Comparison of ENCODE assay signal across 12 cellular contexts in genomic region chr15:99421172-99421656, GRCh38.
DNase-seq lines count a peak whose midpoint lies in the region; ATAC-seq and TF ChIP-seq lines count a peak whose summit lies in the region.
"Had no signal": no experiment of that assay in that cellular context is flagged by ENCODE, and none has a peak within 500 bp of the region (broad histone marks: within the 10 kb centered on the region; RNA-seq: fewer than 3 reads in every experiment).

No MANE protein-coding gene starts in this region.

- H3K36me3 ChIP-seq in mammary epithelial cell (ENCODE audit: insufficient read depth, low read length) = no peaks in the 10 kb centered on the region

- H3K9ac ChIP-seq in mammary epithelial cell (ENCODE audit: insufficient read depth, low read length) = no peak overlapping the region

- ATAC-seq in stimulated activated naive CD8-positive, alpha-beta T cell treated with anti-CD3 and anti-CD28 coated beads, Interleukin-15, amount 100 ng/mL, for 72 hours = no peak
- ATAC-seq in HG03521 (IDR thresholded peaks at IDR 0.05; ENCODE audit: unreplicated experiment) = no peak

- DNase-seq in MCF 10A (ENCODE audit: unreplicated experiment) = peak; percentile 22
- no peak for DNase-seq in mammary epithelial cell
- peak; percentile 53 for DNase-seq in activated T-cell treated with anti-CD3 and anti-CD28 coated beads, Interleukin-2, amount 50 U/mL, for 1 hour
- peak; percentile 49 for DNase-seq in iris pigment epithelial cell (ENCODE audit: low read depth)
- no peak for DNase-seq in stimulated activated naive CD8-positive, alpha-beta T cell treated with anti-CD3 and anti-CD28 coated beads, Interleukin-15, amount 100 ng/mL, for 72 hours
- DNase-seq in Ammon's horn (ENCODE audit: low spot score) = no peak
- no peak for DNase-seq in putamen (ENCODE audit: low spot score)
- DNase-seq: activated B cell treated with CpG ODN at 0.5 μM for 24 hours, Kasumi-1, NCI-H774, nephron progenitor cell had no signal

- no peaks in the 10 kb centered on the region for H3K79me2 ChIP-seq in mammary epithelial cell (ENCODE audit: insufficient read depth, low read length)

- H3K4me3 ChIP-seq in mammary epithelial cell (replicated peaks in 1 of 3; ENCODE audit: insufficient read depth in 1 of 3, low read depth in 2 of 3, low read length in 3 of 3) = no peak overlapping the region

- POLR2A ChIA-PET in MCF 10A (lab: Yijun Ruan, JAX) = interaction anchor here (0.5 kb wide), 1 partner anchor 12 kb away, joined by 3 read pairs; no protein-coding TSS in a partner anchor

- H4K20me1 ChIP-seq in mammary epithelial cell (ENCODE audit: insufficient read depth, low read length) = no peaks in the 10 kb centered on the region

- no TSS peak for BruUV-seq in MCF 10A (replicated peaks; lab: Mats Ljungman, UMichigan)
- no TSS peak for BruUV-seq in mammary epithelial cell (replicated peaks; lab: Mats Ljungman, UMichigan)

- dilution Hi-C loops in mammary epithelial cell (cut with HindIII; ENCODE audit: low sequenced_read_pairs) = no loop called here

- no peaks in the 10 kb centered on the region for H3K27me3 ChIP-seq in mammary epithelial cell (ENCODE audit: insufficient read depth, low read length)

- H3K27ac Mint-ChIP-seq in MCF 10A (ENCODE audit: low read depth, unreplicated experiment) = no peak overlapping the region
- peak overlapping the region in 1 of 2 donors; percentile 33 for H3K27ac Mint-ChIP-seq in stimulated activated naive CD8-positive, alpha-beta T cell treated with anti-CD3 and anti-CD28 coated beads, Interleukin-15, amount 100 ng/mL, for 72 hours
- H3K27ac Mint-ChIP-seq: activated B cell treated with CpG ODN at 0.5 μM for 24 hours, nephron progenitor cell had no signal

- no peaks in the 10 kb centered on the region for H3K36me3 Mint-ChIP-seq in MCF 10A (ENCODE audit: insufficient read depth, unreplicated experiment)

- WGBS in mammary epithelial cell (ENCODE audit: low coverage, missing lambda C conversion rate) = 93% methylated on average over 2 of the region's 6 CpGs

- no peak overlapping the region for H2AFZ ChIP-seq in mammary epithelial cell (ENCODE audit: low read depth, low read length)

- peaks cover 18% of the 10 kb centered on the region for H3K4me1 ChIP-seq in mammary epithelial cell (ENCODE audit: insufficient read depth, low read length)

- H3K27me3 Mint-ChIP-seq in MCF 10A (ENCODE audit: insufficient read depth, unreplicated experiment) = no peaks in the 10 kb centered on the region
- no peaks in the 10 kb centered on the region for H3K27me3 Mint-ChIP-seq in stimulated activated naive CD8-positive, alpha-beta T cell treated with anti-CD3 and anti-CD28 coated beads, Interleukin-15, amount 100 ng/mL, for 72 hours
- H3K27me3 Mint-ChIP-seq: activated B cell treated with CpG ODN at 0.5 μM for 24 hours had no signal

- in situ Hi-C loops in mammary epithelial cell (cut with MboI; ENCODE audit: low sequenced_read_pairs in 2 of 2) = loop anchor here in 1 of 2 donors (25.0 kb wide), 1 partner anchor 291 kb away; no protein-coding TSS in a partner anchor

- H3K9me3 Mint-ChIP-seq in MCF 10A (ENCODE audit: unreplicated experiment) = no peaks in the 10 kb centered on the region
- peaks cover 4 to 8% of the 10 kb centered on the region in 2 donors for H3K9me3 Mint-ChIP-seq in stimulated activated naive CD8-positive, alpha-beta T cell treated with anti-CD3 and anti-CD28 coated beads, Interleukin-15, amount 100 ng/mL, for 72 hours
- H3K9me3 Mint-ChIP-seq: activated B cell treated with CpG ODN at 0.5 μM for 24 hours had no signal

- no peak overlapping the region for H3K4me3 Mint-ChIP-seq in MCF 10A (ENCODE audit: unreplicated experiment)
- peak overlapping the region; percentile 2 to 61 for H3K4me3 Mint-ChIP-seq in stimulated activated naive CD8-positive, alpha-beta T cell treated with anti-CD3 and anti-CD28 coated beads, Interleukin-15, amount 100 ng/mL, for 72 hours
- H3K4me3 Mint-ChIP-seq: activated B cell treated with CpG ODN at 0.5 μM for 24 hours, nephron progenitor cell had no signal

- intact Hi-C loops in MCF 10A (cut with micrococcal nuclease) = no loop called here
- intact Hi-C loops in mammary epithelial cell (cut with micrococcal nuclease) = no loop called here

- TF ChIP-seq CTCF in MCF 10A (IDR thresholded peaks at IDR 0.05; ENCODE audit: unreplicated experiment) (no peak), mammary epithelial cell (conservative IDR thresholded peaks at IDR 0.05 in 1 of 2, IDR thresholded peaks at IDR 0.05 in 1 of 2; ENCODE audit: extremely low read depth in 1 of 2, insufficient read depth in 1 of 2, low read depth in 1 of 2, low read length in 2 of 2) (no peak)

- CTCF ChIA-PET in MCF 10A (lab: Yijun Ruan, JAX) = interaction anchor here (1.0 kb wide), 2 partner anchors 12 to 283 kb away, joined by 3 read pairs; no protein-coding TSS in a partner anchor
- CTCF ChIA-PET in mammary epithelial cell (lab: Charles Lee; ENCODE audit: low non-redundant PET) = interaction anchor here (0.6 kb wide), 1 partner anchor 282 kb away, joined by 4 read pairs; no protein-coding TSS in a partner anchor

- no peak overlapping the region for H3K27ac ChIP-seq in mammary epithelial cell (ENCODE audit: insufficient read depth, low read depth, low read length)

- no peak overlapping the region for H3K4me2 ChIP-seq in mammary epithelial cell (ENCODE audit: insufficient read depth, low read depth, low read length)

- no peaks in the 10 kb centered on the region for H3K9me3 ChIP-seq in mammary epithelial cell (replicated peaks; ENCODE audit: insufficient read depth, low read length)

- H3K4me1 Mint-ChIP-seq in MCF 10A (ENCODE audit: insufficient read depth, unreplicated experiment) = peaks cover 6% of the 10 kb centered on the region
- peaks cover 57% of the 10 kb centered on the region for H3K4me1 Mint-ChIP-seq in stimulated activated naive CD8-positive, alpha-beta T cell treated with anti-CD3 and anti-CD28 coated beads, Interleukin-15, amount 100 ng/mL, for 72 hours

Comparison
In these comparisons a context has a peak if more than half of its experiments do, and no peak if none do; other contexts are left out.
1. DNase-seq: peak in MCF 10A (single experiment), activated T-cell treated with anti-CD3 and anti-CD28 coated beads, Interleukin-2, amount 50 U/mL, for 1 hour (single experiment) and iris pigment epithelial cell (single experiment); none in mammary epithelial cell (single experiment), stimulated activated naive CD8-positive, alpha-beta T cell treated with anti-CD3 and anti-CD28 coated beads, Interleukin-15, amount 100 ng/mL, for 72 hours (0 of 2), Ammon's horn (single experiment) and putamen (single experiment).